Comparison of ENCODE assay signal across 35 cellular contexts in genomic region chr2:230052299-230052698, GRCh38. TPM values are rescaled to one million over a fixed set of nuclear protein-coding genes. Genes with fewer than 3 reads are reported as not detected.
DNase-seq lines count a peak whose midpoint lies in the region; ATAC-seq and TF ChIP-seq lines count a peak whose summit lies in the region.
"Had no signal": no experiment of that assay in that cellular context is flagged by ENCODE, and none has a peak within 500 bp of the region (broad histone marks: within the 10 kb centered on the region; RNA-seq: fewer than 3 reads in every experiment).

No MANE protein-coding gene starts in this region.

- intact Hi-C loops in right lobe of liver (cut with DNase I), result no loop called here
- intact Hi-C loops in activated CD4-positive, alpha-beta memory T cell treated with anti-CD3 and anti-CD28 coated beads for 36 hours (cut with micrococcal nuclease), result loop anchor here (2.0 kb wide), 1 partner anchor 15 kb away; no protein-coding TSS in a partner anchor

- CTCF ChIA-PET in activated CD4-positive, alpha-beta memory T cell treated with anti-CD3 and anti-CD28 coated beads for 36 hours (lab: Charles Lee), result no interaction called here

- H2AFZ ChIP-seq in KMS-11 (ENCODE audit: low read depth), result no peak overlapping the region
- H2AFZ ChIP-seq: GM23338, PC-9 had no signal

- H3K79me2 ChIP-seq in KMS-11 (ENCODE audit: insufficient read depth, low read depth), result no peaks in the 10 kb centered on the region

- WGBS in right lobe of liver (ENCODE audit: insufficient coverage, low coverage, low lambda C conversion rate, missing lambda C conversion rate), result 31% methylated on average over 2 of the region's 2 CpGs

- no peaks in the 10 kb centered on the region for H3K36me3 Mint-ChIP-seq in activated CD4-positive, alpha-beta memory T cell treated with anti-CD3 and anti-CD28 coated beads for 36 hours
- H3K36me3 Mint-ChIP-seq in activated T-cell treated with anti-CD3 and anti-CD28 coated beads, Interleukin-2, amount 50 U/mL, for 24 hours (ENCODE audit: low read depth), result no peaks in the 10 kb centered on the region
- H3K36me3 Mint-ChIP-seq: activated naive CD8-positive, alpha-beta T cell had no signal

- H3K36me3 ChIP-seq in BLaER1, result no peaks in the 10 kb centered on the region
- H3K36me3 ChIP-seq in KMS-11 (ENCODE audit: insufficient read depth), result no peaks in the 10 kb centered on the region
- H3K36me3 ChIP-seq in right lobe of liver, result no peaks in the 10 kb centered on the region
- H3K36me3 ChIP-seq: BLaER1 treated with 17β-estradiol and CSF1 and Interleukin-3, amounts not matched to agents 10 nM and 100 nM; ovary; WERI-Rb-1 had no signal

- H3K27ac Mint-ChIP-seq in activated CD4-positive, alpha-beta memory T cell treated with anti-CD3 and anti-CD28 coated beads for 36 hours, result no peak overlapping the region
- no peak overlapping the region for H3K27ac Mint-ChIP-seq in activated T-cell treated with anti-CD3 and anti-CD28 coated beads, Interleukin-2, amount 50 U/mL, for 24 hours
- H3K27ac Mint-ChIP-seq: activated naive CD8-positive, alpha-beta T cell; GM23338 had no signal

- POLR2A ChIA-PET in activated CD4-positive, alpha-beta memory T cell treated with anti-CD3 and anti-CD28 coated beads for 36 hours (lab: Charles Lee), result no interaction called here

- TF ChIP-seq POLR2A in right lobe of liver (IDR thresholded peaks at IDR 0.05), result no peak

- H3K9me3 ChIP-seq in BLaER1 (no peaks in the 10 kb centered on the region), right lobe of liver (no peaks in the 10 kb centered on the region)
- H3K9me3 ChIP-seq: BLaER1 treated with 17β-estradiol and CSF1 and Interleukin-3, amounts not matched to agents 10 nM and 100 nM; Caco-2; ovary had no signal

- ATAC-seq in right lobe of liver (peak in 3 of 4 donors; percentile 50 to 85 (median 80)), HG03457 (IDR thresholded peaks at IDR 0.05; ENCODE audit: unreplicated experiment) (no peak), HG02678 (IDR thresholded peaks at IDR 0.05; ENCODE audit: unreplicated experiment) (no peak)
- ATAC-seq: GM23338, Right ventricle myocardium inferior had no signal

- TF ChIP-seq CTCF in KMS-11 (conservative IDR thresholded peaks at IDR 0.05; ENCODE audit: low read depth, low read length) (no peak), choroid plexus epithelial cell (conservative IDR thresholded peaks at IDR 0.05; ENCODE audit: low read depth, low read length) (no peak), right lobe of liver (IDR thresholded peaks at IDR 0.05) (no peak)

- no peaks in the 10 kb centered on the region for H3K9me3 Mint-ChIP-seq in activated CD4-positive, alpha-beta memory T cell treated with anti-CD3 and anti-CD28 coated beads for 36 hours
- H3K9me3 Mint-ChIP-seq in activated T-cell treated with anti-CD3 and anti-CD28 coated beads, Interleukin-2, amount 50 U/mL, for 24 hours, result no peaks in the 10 kb centered on the region
- H3K9me3 Mint-ChIP-seq: GM23338, nephron had no signal

- no peaks in the 10 kb centered on the region for H3K27me3 Mint-ChIP-seq in activated CD4-positive, alpha-beta memory T cell treated with anti-CD3 and anti-CD28 coated beads for 36 hours
- H3K27me3 Mint-ChIP-seq in activated T-cell treated with anti-CD3 and anti-CD28 coated beads, Interleukin-2, amount 50 U/mL, for 24 hours, result no peaks in the 10 kb centered on the region
- H3K27me3 Mint-ChIP-seq: activated naive CD8-positive, alpha-beta T cell had no signal

- H3K4me1 ChIP-seq in BLaER1 (peaks cover 11% of the 10 kb centered on the region; the same call in 1 of the 2 replicates), KMS-11 (ENCODE audit: low read depth, poor library complexity, severe bottlenecking) (peaks cover 13% of the 10 kb centered on the region), right lobe of liver (no peaks in the 10 kb centered on the region)
- H3K4me1 ChIP-seq: Caco-2 had no signal

- H3K9ac ChIP-seq in BLaER1 (no peak overlapping the region), KMS-11 (no peak overlapping the region; the same call in 1 of the 2 replicates)
- H3K9ac ChIP-seq: BLaER1 treated with 17β-estradiol and CSF1 and Interleukin-3, amounts not matched to agents 10 nM and 100 nM had no signal

- H3K4me1 Mint-ChIP-seq in activated CD4-positive, alpha-beta memory T cell treated with anti-CD3 and anti-CD28 coated beads for 36 hours (ENCODE audit: low read depth), result peaks cover 14% of the 10 kb centered on the region
- H3K4me1 Mint-ChIP-seq in activated T-cell treated with anti-CD3 and anti-CD28 coated beads, Interleukin-2, amount 50 U/mL, for 24 hours (ENCODE audit: low read depth), result peaks cover 30% of the 10 kb centered on the region
- H3K4me1 Mint-ChIP-seq: nephron had no signal

- DNase-seq in choroid plexus epithelial cell (ENCODE audit: low read depth), result peak; percentile 75
- no peak for DNase-seq in right lobe of liver
- DNase-seq in activated CD4-positive, alpha-beta memory T cell treated with anti-CD3 and anti-CD28 coated beads for 36 hours, result no peak
- no peak for DNase-seq in activated T-cell treated with anti-CD3 and anti-CD28 coated beads, Interleukin-2, amount 50 U/mL, for 24 hours
- DNase-seq: activated CD8-positive, alpha-beta memory T cell treated with anti-CD3 and anti-CD28 coated beads, Interleukin-2, amount 50 U/mL, for 48 hours; activated effector memory CD4-positive, alpha-beta T cell treated with Interleukin-2 at 50 U/mL for 16 hours; Caco-2; DMS79 treated with DMSO at 0.1 percent for 48 hours; dorsolateral prefrontal cortex; glutamatergic neuron; IMR-90; NCI-H1092; NCI-H1694 treated with DMSO at 0.1 percent for 48 hours; NCI-H2171 treated with DMSO at 0.1 percent for 48 hours; NCI-H524; NK-92 treated with Interleukin-12 subunit alpha and Interleukin-12 subunit beta, amount 100 ng/mL, for 24 hours; ovary; PC-9; retina; stimulated activated CD4-positive, alpha-beta T cell treated with anti-CD3 and anti-CD28 coated beads, Interleukin-1b, Interleukin-23, amount 100 ng/mL, for 48 hours; stimulated activated CD8-positive, alpha-beta memory T cell treated with anti-CD3 and anti-CD28 coated beads, Interleukin-4, amount 100 ng/mL, for 48 hours; substantia nigra; T-helper 2 cell; WERI-Rb-1 had no signal

- H4K20me1 ChIP-seq in BLaER1 (no peaks in the 10 kb centered on the region), KMS-11 (ENCODE audit: insufficient read depth) (no peaks in the 10 kb centered on the region)
- H4K20me1 ChIP-seq: BLaER1 treated with 17β-estradiol and CSF1 and Interleukin-3, amounts not matched to agents 10 nM and 100 nM had no signal

- no peaks in the 10 kb centered on the region for H3K27me3 ChIP-seq in BLaER1
- H3K27me3 ChIP-seq in KMS-11 (ENCODE audit: insufficient read depth, low read depth), result no peaks in the 10 kb centered on the region
- no peaks in the 10 kb centered on the region for H3K27me3 ChIP-seq in right lobe of liver
- H3K27me3 ChIP-seq: BLaER1 treated with 17β-estradiol and CSF1 and Interleukin-3, amounts not matched to agents 10 nM and 100 nM; dorsolateral prefrontal cortex; ovary had no signal

- no peak overlapping the region for H3K27ac ChIP-seq in BLaER1
- H3K27ac ChIP-seq in KMS-11, result no peak overlapping the region; the same call in 1 of the 2 replicates
- peak overlapping the region in 1 of 3 donors; percentile 11 for H3K27ac ChIP-seq in right lobe of liver
- H3K27ac ChIP-seq: BLaER1 treated with 17β-estradiol and CSF1 and Interleukin-3, amounts not matched to agents 10 nM and 100 nM; dorsolateral prefrontal cortex; ovary; WERI-Rb-1 had no signal

- H3K4me2 ChIP-seq in BLaER1, result 0 out of 2 replicates have a peak overlapping the region, but pooled peaks have one; percentile 2
- peak overlapping the region; percentile 27; the same call in 1 of the 2 replicates for H3K4me2 ChIP-seq in KMS-11
- H3K4me2 ChIP-seq: GM23338, PC-9, smooth muscle cell had no signal

- H3K4me3 Mint-ChIP-seq in activated CD4-positive, alpha-beta memory T cell treated with anti-CD3 and anti-CD28 coated beads for 36 hours, result no peak overlapping the region
- no peak overlapping the region for H3K4me3 Mint-ChIP-seq in activated T-cell treated with anti-CD3 and anti-CD28 coated beads, Interleukin-2, amount 50 U/mL, for 24 hours
- H3K4me3 Mint-ChIP-seq: activated naive CD8-positive, alpha-beta T cell; GM23338; nephron had no signal

- no peak overlapping the region for H3K4me3 ChIP-seq in BLaER1
- H3K4me3 ChIP-seq in KMS-11 (IDR thresholded peaks at IDR 0.05; ENCODE audit: insufficient read depth, low read depth, low read length), result no peak overlapping the region
- H3K4me3 ChIP-seq in choroid plexus epithelial cell (ENCODE audit: low read depth, low read length), result no peak overlapping the region
- no peak overlapping the region for H3K4me3 ChIP-seq in right lobe of liver
- H3K4me3 ChIP-seq: BLaER1 treated with 17β-estradiol and CSF1 and Interleukin-3, amounts not matched to agents 10 nM and 100 nM; dorsolateral prefrontal cortex; GM23338; lung; ovary; PC-9; smooth muscle cell had no signal

RNA-seq across cellular contexts. Expression of gene SLC16A14, which starts 16.4 kb away (rescaled TPM):
- 1 to 10 TPM in 1 of 6 experiments, under 1 TPM in 5; 0.14 to 2.1 (median 0.60) TPM for total RNA-seq in right lobe of liver
- total RNA-seq in activated CD4-positive, alpha-beta memory T cell treated with anti-CD3 and anti-CD28 coated beads for 36 hours, result 1 to 10 TPM; 1.1 to 1.2 TPM
- total RNA-seq: Caco-2 had no signal

Comparison
In these comparisons a context has a peak if more than half of its experiments do, and no peak if none do; other contexts are left out.
1. ATAC-seq: peak in right lobe of liver (3 of 4); none in HG03457 (single experiment) and HG02678 (single experiment).